ENCODE assay signal across 1 cellular context in the genomic region with DNA sequence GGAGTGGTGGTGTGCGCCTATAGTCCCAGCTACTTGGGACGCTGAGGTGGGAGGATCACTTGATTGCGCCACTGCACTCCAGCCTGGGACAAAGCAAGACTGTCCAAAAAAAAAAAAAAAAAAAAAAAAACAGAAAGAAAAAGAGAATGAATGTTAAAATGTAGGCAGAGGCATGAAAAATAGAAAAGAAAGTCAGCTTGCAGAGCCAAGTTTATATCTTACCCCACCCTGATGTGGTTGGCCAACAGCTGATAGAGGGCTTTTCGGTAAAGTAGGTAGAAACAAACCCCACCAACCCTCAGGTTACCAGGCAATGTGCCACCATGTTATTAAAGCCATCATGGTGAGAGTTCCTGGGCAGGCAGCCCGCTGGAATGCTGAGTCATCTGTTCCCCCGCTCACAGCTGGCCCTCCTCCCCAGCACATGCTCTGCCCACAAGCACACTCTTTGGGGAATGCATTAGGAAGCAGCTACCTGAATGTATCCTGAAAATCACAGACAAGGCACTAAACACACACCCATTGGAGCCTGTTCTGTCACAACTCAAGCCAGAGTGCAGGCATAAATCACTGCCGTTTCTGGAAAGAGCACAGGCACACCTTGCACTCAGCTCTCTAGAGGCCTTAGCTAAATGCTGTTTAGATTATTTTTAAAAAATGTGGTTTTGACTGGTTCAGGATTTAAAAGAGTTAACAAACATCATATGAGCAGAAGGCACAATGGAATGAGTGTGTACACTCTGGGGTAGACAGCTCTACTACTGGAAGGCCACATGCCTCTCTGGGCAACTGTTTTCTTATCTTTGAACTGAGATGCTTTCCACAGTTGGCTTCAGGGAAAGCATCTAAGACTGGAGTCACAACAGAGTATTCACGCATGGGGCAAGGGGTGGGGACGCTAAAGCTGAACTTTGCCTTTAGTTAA.
TF ChIP-seq lines count a peak whose summit lies in the region.

No MANE protein-coding gene starts in this region.

TF ChIP-seq in HepG2, 621 proteins besides CTCF, POLR2A, EP300 and RAD21 (continued from another document and continues in another):
- TF ChIP-seq, protein P1, sequence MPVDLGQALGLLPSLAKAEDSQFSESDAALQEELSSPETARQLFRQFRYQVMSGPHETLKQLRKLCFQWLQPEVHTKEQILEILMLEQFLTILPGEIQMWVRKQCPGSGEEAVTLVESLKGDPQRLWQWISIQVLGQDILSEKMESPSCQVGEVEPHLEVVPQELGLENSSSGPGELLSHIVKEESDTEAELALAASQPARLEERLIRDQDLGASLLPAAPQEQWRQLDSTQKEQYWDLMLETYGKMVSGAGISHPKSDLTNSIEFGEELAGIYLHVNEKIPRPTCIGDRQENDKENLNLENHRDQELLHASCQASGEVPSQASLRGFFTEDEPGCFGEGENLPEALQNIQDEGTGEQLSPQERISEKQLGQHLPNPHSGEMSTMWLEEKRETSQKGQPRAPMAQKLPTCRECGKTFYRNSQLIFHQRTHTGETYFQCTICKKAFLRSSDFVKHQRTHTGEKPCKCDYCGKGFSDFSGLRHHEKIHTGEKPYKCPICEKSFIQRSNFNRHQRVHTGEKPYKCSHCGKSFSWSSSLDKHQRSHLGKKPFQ (CRISPR knock-in tag; IDR thresholded peaks at IDR 0.05; ENCODE audit: insufficient replicate concordance): no peak
- peak; percentile 44 for TF ChIP-seq DRAP1 (CRISPR knock-in tag; IDR thresholded peaks at IDR 0.05)
- TF ChIP-seq AHR (CRISPR knock-in tag; IDR thresholded peaks at IDR 0.05): no peak
- no peak for TF ChIP-seq ZNF782 (CRISPR knock-in tag; IDR thresholded peaks at IDR 0.05; ENCODE audit: borderline replicate concordance)
- TF ChIP-seq RFX5 (IDR thresholded peaks at IDR 0.05; ENCODE audit: low read depth, low read length): peak; percentile 73; the same call in 1 of the 2 replicates
- no peak for TF ChIP-seq ZNF484 (CRISPR knock-in tag; IDR thresholded peaks at IDR 0.05; ENCODE audit: borderline replicate concordance, low read depth)
- TF ChIP-seq SALL2 (CRISPR knock-in tag; IDR thresholded peaks at IDR 0.05): 0 out of 2 replicates have a peak, but pooled peaks have one; percentile 40
- no peak for TF ChIP-seq NPAS2 (CRISPR knock-in tag; IDR thresholded peaks at IDR 0.05; ENCODE audit: borderline replicate concordance)
- TF ChIP-seq MAZ (IDR thresholded peaks at IDR 0.05; ENCODE audit: borderline replicate concordance, low read depth, low read length): no peak
- TF ChIP-seq MAZ (CRISPR knock-in tag; IDR thresholded peaks at IDR 0.05; ENCODE audit: low read depth): 0 out of 2 replicates have a peak, but pooled peaks have one; percentile 33
- TF ChIP-seq ATF6 (CRISPR knock-in tag; conservative IDR thresholded peaks at IDR 0.05): no peak; the same call in 1 of the 2 replicates
- TF ChIP-seq ZNF10 (CRISPR knock-in tag; IDR thresholded peaks at IDR 0.05; ENCODE audit: borderline replicate concordance, low read depth): no peak
- TF ChIP-seq HDAC1 (CRISPR knock-in tag; IDR thresholded peaks at IDR 0.05): no peak; the same call in 1 of the 2 replicates
- TF ChIP-seq SALL1 (CRISPR knock-in tag; IDR thresholded peaks at IDR 0.05): peak; percentile 91
- TF ChIP-seq ZNF350 (CRISPR knock-in tag; IDR thresholded peaks at IDR 0.05; ENCODE audit: borderline replicate concordance, low read depth): peak; percentile 88
- TF ChIP-seq HMGA1 (CRISPR knock-in tag; conservative IDR thresholded peaks at IDR 0.05): no peak
- TF ChIP-seq KMT2A (CRISPR knock-in tag; IDR thresholded peaks at IDR 0.05): peak; percentile 80
- TF ChIP-seq, protein P2, sequence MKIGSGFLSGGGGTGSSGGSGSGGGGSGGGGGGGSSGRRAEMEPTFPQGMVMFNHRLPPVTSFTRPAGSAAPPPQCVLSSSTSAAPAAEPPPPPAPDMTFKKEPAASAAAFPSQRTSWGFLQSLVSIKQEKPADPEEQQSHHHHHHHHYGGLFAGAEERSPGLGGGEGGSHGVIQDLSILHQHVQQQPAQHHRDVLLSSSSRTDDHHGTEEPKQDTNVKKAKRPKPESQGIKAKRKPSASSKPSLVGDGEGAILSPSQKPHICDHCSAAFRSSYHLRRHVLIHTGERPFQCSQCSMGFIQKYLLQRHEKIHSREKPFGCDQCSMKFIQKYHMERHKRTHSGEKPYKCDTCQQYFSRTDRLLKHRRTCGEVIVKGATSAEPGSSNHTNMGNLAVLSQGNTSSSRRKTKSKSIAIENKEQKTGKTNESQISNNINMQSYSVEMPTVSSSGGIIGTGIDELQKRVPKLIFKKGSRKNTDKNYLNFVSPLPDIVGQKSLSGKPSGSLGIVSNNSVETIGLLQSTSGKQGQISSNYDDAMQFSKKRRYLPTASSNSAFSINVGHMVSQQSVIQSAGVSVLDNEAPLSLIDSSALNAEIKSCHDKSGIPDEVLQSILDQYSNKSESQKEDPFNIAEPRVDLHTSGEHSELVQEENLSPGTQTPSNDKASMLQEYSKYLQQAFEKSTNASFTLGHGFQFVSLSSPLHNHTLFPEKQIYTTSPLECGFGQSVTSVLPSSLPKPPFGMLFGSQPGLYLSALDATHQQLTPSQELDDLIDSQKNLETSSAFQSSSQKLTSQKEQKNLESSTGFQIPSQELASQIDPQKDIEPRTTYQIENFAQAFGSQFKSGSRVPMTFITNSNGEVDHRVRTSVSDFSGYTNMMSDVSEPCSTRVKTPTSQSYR (CRISPR knock-in tag; IDR thresholded peaks at IDR 0.05; ENCODE audit: borderline replicate concordance): peak; percentile 53; the same call in 1 of the 2 replicates
- peak; percentile 30; the same call in 1 of the 2 replicates for TF ChIP-seq KMT2B (CRISPR knock-in tag; IDR thresholded peaks at IDR 0.05)
- TF ChIP-seq, protein P3, sequence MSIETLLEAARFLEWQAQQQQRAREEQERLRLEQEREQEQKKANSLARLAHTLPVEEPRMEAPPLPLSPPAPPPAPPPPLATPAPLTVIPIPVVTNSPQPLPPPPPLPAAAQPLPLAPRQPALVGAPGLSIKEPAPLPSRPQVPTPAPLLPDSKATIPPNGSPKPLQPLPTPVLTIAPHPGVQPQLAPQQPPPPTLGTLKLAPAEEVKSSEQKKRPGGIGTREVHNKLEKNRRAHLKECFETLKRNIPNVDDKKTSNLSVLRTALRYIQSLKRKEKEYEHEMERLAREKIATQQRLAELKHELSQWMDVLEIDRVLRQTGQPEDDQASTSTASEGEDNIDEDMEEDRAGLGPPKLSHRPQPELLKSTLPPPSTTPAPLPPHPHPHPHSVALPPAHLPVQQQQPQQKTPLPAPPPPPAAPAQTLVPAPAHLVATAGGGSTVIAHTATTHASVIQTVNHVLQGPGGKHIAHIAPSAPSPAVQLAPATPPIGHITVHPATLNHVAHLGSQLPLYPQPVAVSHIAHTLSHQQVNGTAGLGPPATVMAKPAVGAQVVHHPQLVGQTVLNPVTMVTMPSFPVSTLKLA (IDR thresholded peaks at IDR 0.05): peak; percentile 77
- peak; percentile 97 for TF ChIP-seq TEAD3 (CRISPR knock-in tag; optimal IDR thresholded peaks at IDR 0.05; ENCODE audit: borderline replicate concordance)
- TF ChIP-seq FOXJ3 (CRISPR knock-in tag; IDR thresholded peaks at IDR 0.05; ENCODE audit: borderline replicate concordance): peak; percentile 46
- TF ChIP-seq GRHL1 (CRISPR knock-in tag; conservative IDR thresholded peaks at IDR 0.05): no peak
- peak; percentile 71 for TF ChIP-seq HNRNPL (IDR thresholded peaks at IDR 0.05; ENCODE audit: low read depth, low read length)
- no peak for TF ChIP-seq GATA4 (IDR thresholded peaks at IDR 0.05; ENCODE audit: borderline replicate concordance, low read depth)
- TF ChIP-seq YY1 (IDR thresholded peaks at IDR 0.05; ENCODE audit: insufficient read depth, insufficient replicate concordance, low read depth, low read length): peak; percentile 83
- peak; percentile 84 for TF ChIP-seq POGZ (CRISPR knock-in tag; IDR thresholded peaks at IDR 0.05)
- TF ChIP-seq, protein P4, sequence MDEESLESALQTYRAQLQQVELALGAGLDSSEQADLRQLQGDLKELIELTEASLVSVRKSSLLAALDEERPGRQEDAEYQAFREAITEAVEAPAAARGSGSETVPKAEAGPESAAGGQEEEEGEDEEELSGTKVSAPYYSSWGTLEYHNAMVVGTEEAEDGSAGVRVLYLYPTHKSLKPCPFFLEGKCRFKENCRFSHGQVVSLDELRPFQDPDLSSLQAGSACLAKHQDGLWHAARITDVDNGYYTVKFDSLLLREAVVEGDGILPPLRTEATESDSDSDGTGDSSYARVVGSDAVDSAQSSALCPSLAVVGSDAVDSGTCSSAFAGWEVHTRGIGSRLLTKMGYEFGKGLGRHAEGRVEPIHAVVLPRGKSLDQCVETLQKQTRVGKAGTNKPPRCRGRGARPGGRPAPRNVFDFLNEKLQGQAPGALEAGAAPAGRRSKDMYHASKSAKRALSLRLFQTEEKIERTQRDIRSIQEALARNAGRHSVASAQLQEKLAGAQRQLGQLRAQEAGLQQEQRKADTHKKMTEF (CRISPR knock-in tag; IDR thresholded peaks at IDR 0.05): peak; percentile 49
- TF ChIP-seq ZNF597 (CRISPR knock-in tag; IDR thresholded peaks at IDR 0.05): no peak
- peak; percentile 94 for TF ChIP-seq MXD4 (CRISPR knock-in tag; IDR thresholded peaks at IDR 0.05)
- no peak for TF ChIP-seq ZNF468 (CRISPR knock-in tag; IDR thresholded peaks at IDR 0.05)
- TF ChIP-seq ZNF124 (CRISPR knock-in tag; IDR thresholded peaks at IDR 0.05): peak; percentile 72; the same call in 1 of the 2 replicates
- TF ChIP-seq RXRA (CRISPR knock-in tag; IDR thresholded peaks at IDR 0.05): peak; percentile 58; the same call in 1 of the 2 replicates
- no peak for TF ChIP-seq ZNF780A (CRISPR knock-in tag; IDR thresholded peaks at IDR 0.05)
- TF ChIP-seq MTF2 (CRISPR knock-in tag; IDR thresholded peaks at IDR 0.05; ENCODE audit: borderline replicate concordance): no peak
- no peak for TF ChIP-seq BCL3 (CRISPR knock-in tag; IDR thresholded peaks at IDR 0.05)
- TF ChIP-seq ZNF224 (CRISPR knock-in tag; IDR thresholded peaks at IDR 0.05): no peak
